In the genomic region with DNA sequence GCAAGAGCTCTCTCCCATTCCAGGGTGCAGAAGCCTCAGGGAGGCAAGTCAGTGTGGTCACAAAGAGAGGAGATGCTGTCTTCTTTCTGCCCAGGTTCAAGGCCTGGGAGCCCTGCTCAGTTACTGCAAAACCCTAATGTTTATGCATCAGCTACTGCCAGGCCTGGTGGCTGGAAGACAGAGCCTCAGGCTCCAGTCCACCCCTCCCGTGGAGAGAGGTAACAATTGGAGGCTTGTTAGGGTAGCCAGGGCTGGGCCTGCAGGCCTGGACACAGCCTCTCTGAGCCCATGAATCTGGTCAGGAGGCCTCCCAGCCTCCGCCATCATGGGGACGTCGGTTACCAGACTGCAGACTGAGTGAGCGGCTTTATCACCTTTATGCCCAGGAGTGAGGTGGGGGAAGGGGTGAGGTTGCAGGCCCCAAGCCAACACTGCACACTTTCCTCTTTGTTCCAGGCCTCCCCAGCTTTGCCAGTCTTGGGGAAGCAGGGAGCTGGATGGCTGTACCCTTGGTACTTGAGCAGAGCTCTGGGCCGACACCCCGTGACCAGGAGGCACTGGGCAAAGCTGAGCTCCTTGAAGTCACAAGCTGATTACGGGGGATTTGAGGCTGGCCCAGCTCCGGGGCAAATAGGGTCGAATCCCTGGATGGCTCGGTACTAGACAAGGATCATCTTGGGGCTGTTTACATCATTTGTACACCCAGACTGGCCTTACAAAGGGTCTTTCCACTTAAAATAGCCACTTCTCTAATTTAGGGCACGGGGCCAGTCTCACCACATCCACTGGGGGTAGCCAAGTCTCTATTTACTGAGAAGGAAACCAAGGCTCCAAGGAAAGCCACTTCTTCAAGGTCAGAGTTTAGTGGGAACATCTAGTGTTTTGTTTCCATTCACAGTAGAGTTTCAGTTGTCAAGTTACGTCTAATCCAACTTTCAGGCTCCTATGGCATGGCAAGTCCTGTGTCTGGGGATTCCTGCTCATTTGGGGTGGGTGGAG, we compare ENCODE assay signal across 9 cellular contexts. TPM values are rescaled to one million over a fixed set of nuclear protein-coding genes. Genes with fewer than 3 reads are reported as not detected.
DNase-seq lines count a peak whose midpoint lies in the region; ATAC-seq and TF ChIP-seq lines count a peak whose summit lies in the region.
"Had no signal": no experiment of that assay in that cellular context is flagged by ENCODE, and none has a peak within 500 bp of the region (broad histone marks: within the 10 kb centered on the region; RNA-seq: fewer than 3 reads in every experiment).

No MANE protein-coding gene starts in this region.

- H3K4me3 ChIP-seq in HCT116 (replicated peaks in 1 of 2; ENCODE audit: low read depth in 1 of 2, low read length in 2 of 2) (no peak overlapping the region), SJCRH30 (no peak overlapping the region), skeletal muscle satellite cell (ENCODE audit: low read length) (no peak overlapping the region)

- CTCF ChIA-PET in HCT116 (lab: Charles Lee) = interaction anchor here (1.2 kb wide), 1 partner anchor 120 kb away, joined by 5 read pairs; no protein-coding TSS in a partner anchor

- peaks cover 17% of the 10 kb centered on the region; the same call in 1 of the 2 replicates for H4K20me1 ChIP-seq in HCT116 (ENCODE audit: insufficient read depth)

- H3K27ac ChIP-seq in HCT116 (ENCODE audit: low read depth, low read length) (peak overlapping the region; percentile 55), SJCRH30 (peak overlapping the region; percentile 28)

- TF ChIP-seq POLR2A in HCT116 (IDR thresholded peaks at IDR 0.05; ENCODE audit: borderline replicate concordance, extremely low read depth, insufficient read depth, insufficient read length) (no peak), erythroblast (IDR thresholded peaks at IDR 0.05; ENCODE audit: low read length) (peak; percentile 6)

- H3K79me2 ChIP-seq in HCT116 (ENCODE audit: insufficient read depth, low read length) = peaks cover 98% of the 10 kb centered on the region

- H2AFZ ChIP-seq in HCT116 (ENCODE audit: low read depth, low read length, poor library complexity, severe bottlenecking) = no peak overlapping the region

- RAD21 ChIA-PET in HCT116 (lab: Charles Lee; ENCODE audit: low non-redundant PET in 1 of 2, low total read pairs in 2 of 2, uncharacterized antibody in 2 of 2, unreplicated experiment in 2 of 2) = interaction anchor here in 1 of 2 experiments (1.1 kb wide), 1 partner anchor 120 kb away, joined by 3 read pairs; no protein-coding TSS in a partner anchor

- H3K9me2 ChIP-seq in HCT116 (ENCODE audit: insufficient read depth) = no peaks in the 10 kb centered on the region

- H3K4me2 ChIP-seq in HCT116 (ENCODE audit: low read length) = peak overlapping the region; percentile 3
- H3K4me2 ChIP-seq in skeletal muscle satellite cell (ENCODE audit: low read length) = peak overlapping the region; percentile 26

- no peak for ATAC-seq in HCT116
- no peak for ATAC-seq in HG03460 (IDR thresholded peaks at IDR 0.05; ENCODE audit: unreplicated experiment)

- H3K36me3 ChIP-seq in HCT116 (ENCODE audit: control insufficient read depth in 1 of 2, insufficient read depth in 2 of 2, low read length in 2 of 2) (peaks cover 0 to 21% of the 10 kb centered on the region in 2 experiments; a peak in 3 of 4 replicates), SJCRH30 (peaks cover 10% of the 10 kb centered on the region), skeletal muscle satellite cell (ENCODE audit: insufficient read depth, low read length) (peaks cover 13% of the 10 kb centered on the region)

- no TSS peak for BruUV-seq in HCT116 (replicated peaks; lab: Mats Ljungman, UMichigan)

- H3K9me3 ChIP-seq in HCT116 (ENCODE audit: control insufficient read depth in 1 of 2, insufficient read depth in 1 of 2, low read depth in 1 of 2, low read length in 2 of 2) (no peaks in the 10 kb centered on the region), SJCRH30 (replicated peaks) (no peaks in the 10 kb centered on the region), skeletal muscle satellite cell (replicated peaks; ENCODE audit: low read length) (no peaks in the 10 kb centered on the region)

- DNase-seq in HCT116 (ENCODE audit: low read depth, low spot score) (no peak), SJCRH30 (peak in 1 of 2 experiments; percentile 51), erythroblast (lab: John Stamatoyannopoulos, UW) (no peak), DMS153 (lab: John Stamatoyannopoulos, UW) (no peak), NCI-H226 (no peak), NCI-H2029 treated with DMSO at 0.1 percent for 48 hours (lab: John Stamatoyannopoulos, UW) (no peak)
- DNase-seq: NCI-H748 treated with DMSO at 0.1 percent for 48 hours had no signal

- TF ChIP-seq RAD21 in HCT116 (IDR thresholded peaks at IDR 0.05; ENCODE audit: low read depth) = no peak

- H3K9ac ChIP-seq in HCT116 (ENCODE audit: low read length) = 0 out of 2 replicates have a peak overlapping the region, but pooled peaks have one; percentile 12
- H3K9ac ChIP-seq in skeletal muscle satellite cell (ENCODE audit: low read depth, low read length) = peak overlapping the region; percentile 46

- TF ChIP-seq CTCF in HCT116 (IDR thresholded peaks at IDR 0.05 in 2 of 3, conservative IDR thresholded peaks at IDR 0.05 in 1 of 3; ENCODE audit: borderline replicate concordance in 1 of 3, insufficient read depth in 1 of 3, low read depth in 2 of 3, low read length in 2 of 3) = no peak

- no peaks in the 10 kb centered on the region for H3K27me3 ChIP-seq in HCT116 (ENCODE audit: insufficient read depth, low read length)
- H3K27me3 ChIP-seq in SJCRH30 = no peaks in the 10 kb centered on the region
- H3K27me3 ChIP-seq in skeletal muscle satellite cell (ENCODE audit: control insufficient read depth, insufficient read depth, low read length) = no peaks in the 10 kb centered on the region

- intact Hi-C loops in HCT116 (cut with micrococcal nuclease) = no loop called here

- H3K4me1 ChIP-seq in HCT116 (ENCODE audit: control insufficient read depth in 1 of 2, insufficient read depth in 2 of 2, low read length in 2 of 2) = peaks cover 54 to 85% of the 10 kb centered on the region in 2 experiments
- peaks cover 48% of the 10 kb centered on the region for H3K4me1 ChIP-seq in SJCRH30
- peaks cover 55% of the 10 kb centered on the region for H3K4me1 ChIP-seq in skeletal muscle satellite cell (ENCODE audit: control insufficient read depth, insufficient read depth, low read length)

- POLR2A ChIA-PET in HCT116 (lab: Charles Lee) = interaction anchor here (1.0 to 2.1 kb wide), 2 partner anchors 9 to 11 kb away, joined by 3 to 11 read pairs; no protein-coding TSS in a partner anchor

TF ChIP-seq in HCT116, 20 proteins besides CTCF, POLR2A, EP300 and RAD21:
- no peak for TF ChIP-seq ZFX (IDR thresholded peaks at IDR 0.05)
- no peak for TF ChIP-seq ZNF274 (IDR thresholded peaks at IDR 0.05; ENCODE audit: low read depth, low read length)
- no peak for TF ChIP-seq TCF7L2 (IDR thresholded peaks at IDR 0.05; ENCODE audit: borderline replicate concordance, extremely low read depth, insufficient read depth, insufficient read length)
- no peak for TF ChIP-seq SIN3A (IDR thresholded peaks at IDR 0.05; ENCODE audit: low read depth)
- TF ChIP-seq MAX (IDR thresholded peaks at IDR 0.05) = no peak
TF ChIP-seq in HCT116: peak in this region for 0.

RNA-seq across cellular contexts. Expression of gene SLC2A1, which starts 5.2 kb away (rescaled TPM):
- 248 TPM for total RNA-seq in HCT116 (2021; ENCODE audit: unreplicated experiment)
- polyA plus RNA-seq in HCT116 (2012) = 419 and 518 TPM in 2 replicates
- total RNA-seq in SJCRH30 (2014; rRNA removed; shearing (Covaris generic)) = 64.8 and 73.2 TPM in 2 replicates
- 95.6 and 211 TPM in 2 replicates for total RNA-seq in skeletal muscle satellite cell (2012; rRNA removed)
